Comparison of ENCODE assay signal across 9 cellular contexts in the genomic region with DNA sequence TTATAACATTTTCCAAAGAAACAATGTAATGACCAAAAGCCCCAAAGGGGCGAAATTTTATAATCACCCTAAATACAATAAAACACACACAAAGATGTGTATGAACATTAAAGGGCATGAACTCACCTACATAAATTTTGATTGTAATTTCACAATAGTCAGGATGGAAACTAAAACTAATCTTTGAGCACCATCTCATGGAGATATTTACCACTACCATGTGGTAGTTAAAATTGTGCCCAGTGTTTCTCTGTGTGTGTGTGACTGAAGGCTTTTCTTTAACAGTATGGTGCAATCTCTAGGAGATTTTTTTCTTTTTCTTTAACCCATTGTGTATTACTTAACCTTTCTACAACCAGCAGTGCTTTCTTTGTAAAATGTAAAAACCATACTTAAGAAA. TPM values are rescaled to one million over a fixed set of nuclear protein-coding genes. Genes with fewer than 3 reads are reported as not detected.
A peak's percentile ranks its signal among the peaks of the same experiment; 100 is the strongest.
DNase-seq lines count a peak whose midpoint lies in the region; ATAC-seq, FAIRE-seq and TF ChIP-seq lines count a peak whose summit lies in the region.
"Had no signal": no experiment of that assay in that cellular context is flagged by ENCODE, and none has a peak within 500 bp of the region (broad histone marks: within the 10 kb centered on the region; RNA-seq: fewer than 3 reads in every experiment).

No MANE protein-coding gene starts in this region.

- H3K9me3 ChIP-seq in HEK293 (ENCODE audit: control insufficient read depth, insufficient read depth, low read depth, low read length), result no peaks in the 10 kb centered on the region
- H3K9me3 ChIP-seq in CD4-positive, alpha-beta memory T cell (ENCODE audit: control insufficient read depth in 1 of 2, low read length in 2 of 2), result no peaks in the 10 kb centered on the region

- H3K4me1 ChIP-seq in HEK293 (ENCODE audit: control insufficient read depth, insufficient read depth, low read length), result no peaks in the 10 kb centered on the region
- H3K4me1 ChIP-seq in CD4-positive, alpha-beta memory T cell (ENCODE audit: insufficient read depth, low read length), result no peaks in the 10 kb centered on the region

- intact Hi-C loops in CD4-positive, alpha-beta memory T cell (cut with micrococcal nuclease), result loop anchor here (5.0 kb wide), 1 partner anchor 104 kb away; no protein-coding TSS in a partner anchor

- no peak overlapping the region for H3K4me3 Mint-ChIP-seq in T-helper 2 cell treated with Interferon-gamma antibody and Interleukin-4, amounts not matched to agents 5 μg/mL and 100 μg/mL, for 36 hours
- no peak overlapping the region for H3K4me3 Mint-ChIP-seq in CD4-positive, alpha-beta memory T cell
- H3K4me3 Mint-ChIP-seq: central memory CD8-positive, alpha-beta T cell had no signal

- H3K27ac ChIP-seq in HEK293 (ENCODE audit: extremely low read depth, low read depth, low read length), result no peak overlapping the region
- no peak overlapping the region for H3K27ac ChIP-seq in CD4-positive, alpha-beta memory T cell (ENCODE audit: low read depth, low read length)

- FAIRE-seq in RCC 7860 (lab: Jason Lieb, UNC), result peak; percentile 66

- no peaks in the 10 kb centered on the region for H3K36me3 Mint-ChIP-seq in T-helper 2 cell treated with Interferon-gamma antibody and Interleukin-4, amounts not matched to agents 5 μg/mL and 100 μg/mL, for 36 hours (ENCODE audit: low read depth)
- H3K36me3 Mint-ChIP-seq in CD4-positive, alpha-beta memory T cell, result no peaks in the 10 kb centered on the region

- H3K4me1 Mint-ChIP-seq in T-helper 2 cell treated with Interferon-gamma antibody and Interleukin-4, amounts not matched to agents 5 μg/mL and 100 μg/mL, for 36 hours (ENCODE audit: low read depth), result no peaks in the 10 kb centered on the region
- no peaks in the 10 kb centered on the region for H3K4me1 Mint-ChIP-seq in CD4-positive, alpha-beta memory T cell
- H3K4me1 Mint-ChIP-seq: central memory CD8-positive, alpha-beta T cell had no signal

- H3K27ac Mint-ChIP-seq in T-helper 2 cell treated with Interferon-gamma antibody and Interleukin-4, amounts not matched to agents 5 μg/mL and 100 μg/mL, for 36 hours, result no peak overlapping the region
- no peak overlapping the region for H3K27ac Mint-ChIP-seq in CD4-positive, alpha-beta memory T cell

- H3K27me3 Mint-ChIP-seq in T-helper 2 cell treated with Interferon-gamma antibody and Interleukin-4, amounts not matched to agents 5 μg/mL and 100 μg/mL, for 36 hours (ENCODE audit: low read depth), result peaks cover 23% of the 10 kb centered on the region
- peaks cover under 1 to 10% of the 10 kb centered on the region in 2 donors for H3K27me3 Mint-ChIP-seq in CD4-positive, alpha-beta memory T cell

- TF ChIP-seq CTCF in AG04449 (IDR thresholded peaks at IDR 0.05; ENCODE audit: insufficient read depth, low read length, missing control alignments), result peak; percentile 49
- TF ChIP-seq CTCF in HEK293 (tag by site-specific recombination; IDR thresholded peaks at IDR 0.05), result peak; percentile 63; the same call in 1 of the 2 replicates
- peak; percentile 56 for TF ChIP-seq CTCF in fibroblast of villous mesenchyme (IDR thresholded peaks at IDR 0.05; ENCODE audit: insufficient read depth, low read depth, low read length)

- no peaks in the 10 kb centered on the region for H3K27me3 ChIP-seq in CD4-positive, alpha-beta memory T cell (ENCODE audit: insufficient read depth, low read length)

- no peaks in the 10 kb centered on the region for H3K36me3 ChIP-seq in HEK293 (ENCODE audit: control insufficient read depth in 2 of 2, insufficient read depth in 1 of 2, low read length in 2 of 2)
- H3K36me3 ChIP-seq in CD4-positive, alpha-beta memory T cell (ENCODE audit: insufficient read depth, low read length), result no peaks in the 10 kb centered on the region

- CTCF ChIA-PET in AG04449 (lab: Yijun Ruan, JAX), result interaction anchor here (0.7 to 12.6 kb wide), 23 partner anchors 10 to 727 kb away, joined by 3 to 309 read pairs (median 4); a partner anchor contains a TSS
- CTCF ChIA-PET in HEK293 (lab: Yijun Ruan, JAX), result interaction anchor here (0.6 to 3.9 kb wide), 14 partner anchors 9 to 693 kb away, joined by 3 to 86 read pairs (median 3); a partner anchor contains a TSS
- CTCF ChIA-PET in CD4-positive, alpha-beta memory T cell (lab: Charles Lee; ENCODE audit: partially characterized antibody), result interaction anchor here (1.1 to 1.5 kb wide), 2 partner anchors 102 to 104 kb away, joined by 4 to 5 read pairs; no protein-coding TSS in a partner anchor

- no peaks in the 10 kb centered on the region for H3K9me3 Mint-ChIP-seq in T-helper 2 cell treated with Interferon-gamma antibody and Interleukin-4, amounts not matched to agents 5 μg/mL and 100 μg/mL, for 36 hours
- peaks cover 0 to 2% (median 0%) of the 10 kb centered on the region in 8 donors for H3K9me3 Mint-ChIP-seq in CD4-positive, alpha-beta memory T cell
- H3K9me3 Mint-ChIP-seq: central memory CD8-positive, alpha-beta T cell had no signal

- POLR2A ChIA-PET in AG04449 (lab: Yijun Ruan, JAX) (interaction anchor here (1.3 kb wide), 1 partner anchor 80 kb away, joined by 7 read pairs; a partner anchor contains a TSS), HEK293 (lab: Yijun Ruan, JAX) (interaction anchor here (1.1 to 1.7 kb wide), 2 partner anchors 26 to 80 kb away, joined by 3 read pairs; a partner anchor contains a TSS)
- POLR2A ChIA-PET in CD4-positive, alpha-beta memory T cell (lab: Charles Lee; ENCODE audit: partially characterized antibody), result no interaction called here

- H3K4me3 ChIP-seq in AG04449 (ENCODE audit: low read depth, low read length) (no peak overlapping the region), HEK293 (ENCODE audit: low read depth, low read length) (no peak overlapping the region), fibroblast of villous mesenchyme (ENCODE audit: low read depth, low read length) (no peak overlapping the region)
- no peak overlapping the region for H3K4me3 ChIP-seq in CD4-positive, alpha-beta memory T cell (ENCODE audit: low read length in 2 of 2)

- DNase-seq in AG04449 (ENCODE audit: low read depth, low spot score), result peak; percentile 23
- peak; percentile 38 for DNase-seq in RCC 7860 (ENCODE audit: low spot score)
- peak; percentile 73 for DNase-seq in fibroblast of villous mesenchyme (ENCODE audit: low read depth)
- peak; percentile 28 for DNase-seq in smooth muscle cell of the brain vasculature (ENCODE audit: low read depth, low spot score)
- DNase-seq in T-helper 2 cell treated with Interferon-gamma antibody and Interleukin-4, amounts not matched to agents 5 μg/mL and 100 μg/mL, for 36 hours (ENCODE audit: low spot score), result no peak
- DNase-seq in CD4-positive, alpha-beta memory T cell, result no peak

- ATAC-seq in GM18858 (IDR thresholded peaks at IDR 0.05; ENCODE audit: unreplicated experiment), result no peak

TF ChIP-seq in HEK293, 187 proteins besides CTCF, POLR2A, EP300 and RAD21 (continues in another document):
- TF ChIP-seq ZNF654 (tag by site-specific recombination; IDR thresholded peaks at IDR 0.05; ENCODE audit: low read depth) (peak; percentile 66), ZNF341 (tag by site-specific recombination; IDR thresholded peaks at IDR 0.05; ENCODE audit: low read depth) (no peak), ZNF660 (tag by site-specific recombination; IDR thresholded peaks at IDR 0.05) (peak; percentile 22; the same call in 1 of the 2 replicates), ZNF610 (tag by site-specific recombination; IDR thresholded peaks at IDR 0.05; ENCODE audit: borderline replicate concordance) (no peak), ZNF707 (tag by site-specific recombination; IDR thresholded peaks at IDR 0.05) (no peak), ZXDB (tag by site-specific recombination; IDR thresholded peaks at IDR 0.05) (no peak), SCRT2 (tag by site-specific recombination; IDR thresholded peaks at IDR 0.05) (no peak)
- TF ChIP-seq, protein P1, sequence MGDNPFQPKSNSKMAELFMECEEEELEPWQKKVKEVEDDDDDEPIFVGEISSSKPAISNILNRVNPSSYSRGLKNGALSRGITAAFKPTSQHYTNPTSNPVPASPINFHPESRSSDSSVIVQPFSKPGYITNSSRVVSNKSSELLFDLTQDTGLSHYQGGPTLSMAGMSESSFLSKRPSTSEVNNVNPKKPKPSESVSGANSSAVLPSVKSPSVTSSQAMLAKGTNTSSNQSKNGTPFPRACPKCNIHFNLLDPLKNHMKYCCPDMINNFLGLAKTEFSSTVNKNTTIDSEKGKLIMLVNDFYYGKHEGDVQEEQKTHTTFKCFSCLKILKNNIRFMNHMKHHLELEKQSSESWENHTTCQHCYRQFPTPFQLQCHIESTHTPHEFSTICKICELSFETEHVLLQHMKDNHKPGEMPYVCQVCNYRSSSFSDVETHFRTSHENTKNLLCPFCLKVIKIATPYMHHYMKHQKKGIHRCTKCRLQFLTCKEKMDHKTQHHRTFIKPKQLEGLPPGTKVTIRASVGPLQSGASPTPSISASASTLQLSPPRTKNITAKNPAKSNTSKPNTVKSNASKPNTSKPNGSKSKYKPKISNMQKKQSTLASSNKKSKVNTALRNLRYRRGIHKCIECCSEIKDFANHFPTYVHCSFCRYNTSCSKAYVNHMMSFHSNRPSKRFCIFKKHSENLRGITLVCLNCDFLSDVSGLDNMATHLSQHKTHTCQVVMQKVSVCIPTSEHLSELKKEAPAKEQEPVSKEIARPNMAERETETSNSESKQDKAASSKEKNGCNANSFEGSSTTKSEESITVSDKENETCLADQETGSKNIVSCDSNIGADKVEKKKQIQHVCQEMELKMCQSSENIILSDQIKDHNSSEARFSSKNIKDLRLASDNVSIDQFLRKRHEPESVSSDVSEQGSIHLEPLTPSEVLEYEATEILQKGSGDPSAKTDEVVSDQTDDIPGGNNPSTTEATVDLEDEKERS (tag by site-specific recombination; IDR thresholded peaks at IDR 0.05), result no peak
- TF ChIP-seq, protein P2, sequence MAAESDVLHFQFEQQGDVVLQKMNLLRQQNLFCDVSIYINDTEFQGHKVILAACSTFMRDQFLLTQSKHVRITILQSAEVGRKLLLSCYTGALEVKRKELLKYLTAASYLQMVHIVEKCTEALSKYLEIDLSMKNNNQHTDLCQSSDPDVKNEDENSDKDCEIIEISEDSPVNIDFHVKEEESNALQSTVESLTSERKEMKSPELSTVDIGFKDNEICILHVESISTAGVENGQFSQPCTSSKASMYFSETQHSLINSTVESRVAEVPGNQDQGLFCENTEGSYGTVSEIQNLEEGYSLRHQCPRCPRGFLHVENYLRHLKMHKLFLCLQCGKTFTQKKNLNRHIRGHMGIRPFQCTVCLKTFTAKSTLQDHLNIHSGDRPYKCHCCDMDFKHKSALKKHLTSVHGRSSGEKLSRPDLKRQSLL (tag by site-specific recombination; IDR thresholded peaks at IDR 0.05), result no peak

RNA-seq across cellular contexts. Expression of a gene that starts 19.7 kb away (rescaled TPM):
- total RNA-seq in fibroblast of villous mesenchyme, result under 0.01 and 0.43 TPM in 2 replicates
- total RNA-seq in CD4-positive, alpha-beta memory T cell, result not detected
- polyA plus RNA-seq in CD4-positive, alpha-beta memory T cell, result under 1 TPM; 0.21 to 0.31 TPM

RNA-seq across cellular contexts. Expression of a gene that starts 53.0 kb away (rescaled TPM):
- 32.5 and 52.2 TPM in 2 replicates for total RNA-seq in fibroblast of villous mesenchyme
- total RNA-seq in CD4-positive, alpha-beta memory T cell, result 10 to 100 TPM; 17.9 to 18.8 TPM
- polyA plus RNA-seq in CD4-positive, alpha-beta memory T cell, result 10 to 100 TPM; 10.7 to 14.0 TPM

Comparison
In these comparisons a context has a peak if more than half of its experiments do, and no peak if none do; other contexts are left out.
1. DNase-seq: peak in AG04449 (single experiment), RCC 7860 (single experiment), fibroblast of villous mesenchyme (single experiment) and smooth muscle cell of the brain vasculature (single experiment); none in T-helper 2 cell treated with Interferon-gamma antibody and Interleukin-4, amounts not matched to agents 5 μg/mL and 100 μg/mL, for 36 hours (single experiment) and CD4-positive, alpha-beta memory T cell (0 of 5).
2. Peak in every context shown above with its lines, with median percentiles within 50 percentile points of each other: CTCF ChIP-seq.